In genomic region chr15:80778964-80779657, GRCh38 we compare ENCODE assay signal across 8 cellular contexts. TPM values are rescaled to one million over a fixed set of nuclear protein-coding genes. Genes with fewer than 3 reads are reported as not detected.
DNase-seq lines count a peak whose midpoint lies in the region; ATAC-seq, FAIRE-seq and TF ChIP-seq lines count a peak whose summit lies in the region.

TSS of gene CEMIP (plus strand) at chr15:80779370. CDS start at chr15:80873880, 94,510 bp downstream.

- H3K9ac ChIP-seq in BLaER1 treated with 17β-estradiol and CSF1 and Interleukin-3, amounts not matched to agents 10 nM and 100 nM = no peak within 1 kb of the TSS; a peak in 2 of 22 replicates

- peaks cover 74% of the 10 kb centered on the region for H3K27me3 Mint-ChIP-seq in neural crest cell (ENCODE audit: low read depth)

- peak within 1 kb of the TSS in 4 of 11 experiments; percentile 76 to 91 (median 84); a peak in 6 of 22 replicates for H3K27ac ChIP-seq in BLaER1 treated with 17β-estradiol and CSF1 and Interleukin-3, amounts not matched to agents 10 nM and 100 nM
- no peak within 1 kb of the TSS for H3K27ac ChIP-seq in thyroid gland

- H3K4me1 ChIP-seq in BLaER1 treated with 17β-estradiol and CSF1 and Interleukin-3, amounts not matched to agents 10 nM and 100 nM = peaks cover 17 to 65% (median 49%) of the 10 kb centered on the region in 10 experiments
- peaks cover 18 to 38% of the 10 kb centered on the region in 2 donors for H3K4me1 ChIP-seq in thyroid gland

- TF ChIP-seq CTCF in neural crest cell (conservative IDR thresholded peaks at IDR 0.05) (peak; percentile 85), thyroid gland (IDR thresholded peaks at IDR 0.05) (peak; percentile 28 to 91 (median 78))

- peaks cover 0 to 8% (median 0%) of the 10 kb centered on the region in 11 experiments; a peak in 6 of 22 replicates for H4K20me1 ChIP-seq in BLaER1 treated with 17β-estradiol and CSF1 and Interleukin-3, amounts not matched to agents 10 nM and 100 nM

- peaks cover 41 to 65% (median 59%) of the 10 kb centered on the region in 11 experiments for H3K27me3 ChIP-seq in BLaER1 treated with 17β-estradiol and CSF1 and Interleukin-3, amounts not matched to agents 10 nM and 100 nM
- peaks cover 26% of the 10 kb centered on the region for H3K27me3 ChIP-seq in H7 (ENCODE audit: control insufficient read depth, insufficient read depth, low read length)
- no peaks in the 10 kb centered on the region for H3K27me3 ChIP-seq in thyroid gland

- H3K27ac Mint-ChIP-seq in neural crest cell (ENCODE audit: unreplicated experiment) = no peak within 1 kb of the TSS

- no peaks in the 10 kb centered on the region for H3K36me3 Mint-ChIP-seq in neural crest cell (ENCODE audit: low read depth)

- H3K4me2 ChIP-seq in BLaER1 treated with 17β-estradiol and CSF1 and Interleukin-3, amounts not matched to agents 10 nM and 100 nM = peak within 1 kb of the TSS; percentile 48 to 95 (median 81)

- no peak for TF ChIP-seq POLR2A in thyroid gland (IDR thresholded peaks at IDR 0.05)

- no peaks in the 10 kb centered on the region for H3K36me3 ChIP-seq in BLaER1 treated with 17β-estradiol and CSF1 and Interleukin-3, amounts not matched to agents 10 nM and 100 nM
- H3K36me3 ChIP-seq in H7 (replicated peaks; ENCODE audit: control insufficient read depth, insufficient read depth, low read length) (no peaks in the 10 kb centered on the region), thyroid gland (no peaks in the 10 kb centered on the region)

- peaks cover 0 to 14% (median 0%) of the 10 kb centered on the region in 11 experiments; a peak in 8 of 22 replicates for H3K9me3 ChIP-seq in BLaER1 treated with 17β-estradiol and CSF1 and Interleukin-3, amounts not matched to agents 10 nM and 100 nM (replicated peaks in 1 of 11)
- no peaks in the 10 kb centered on the region for H3K9me3 ChIP-seq in thyroid gland

- 1 to 4% methylated on average over 4 to 34 of the region's 75 CpGs for WGBS in thyroid gland, 2 donors

- FAIRE-seq in frontal cortex (lab: Jason Lieb, UNC) = no peak

- peak; percentile 96 for DNase-seq in H7
- peak; percentile 47 for DNase-seq in NCI-H748 treated with DMSO at 0.1 percent for 48 hours (lab: John Stamatoyannopoulos, UW)
- DNase-seq in activated naive CD4-positive, alpha-beta T cell treated with Interleukin-2 at 50 U/mL for 16 hours = peak; percentile 39
- DNase-seq in frontal cortex (ENCODE audit: low spot score in 2 of 2) = peak; percentile 71 to 83
- peak; percentile 83 for DNase-seq in neural crest cell (ENCODE audit: low read depth, low spot score)
- peak; percentile 74 for DNase-seq in thyroid gland

- H3K9me3 Mint-ChIP-seq in neural crest cell = no peaks in the 10 kb centered on the region

- H3K4me1 Mint-ChIP-seq in neural crest cell = peaks cover 10% of the 10 kb centered on the region

- peak within 1 kb of the TSS; percentile 1 to 58 (median 40); a peak in 18 of 20 replicates for H3K4me3 ChIP-seq in BLaER1 treated with 17β-estradiol and CSF1 and Interleukin-3, amounts not matched to agents 10 nM and 100 nM
- H3K4me3 ChIP-seq in H7 (ENCODE audit: insufficient read depth, low read depth, low read length) (peak within 1 kb of the TSS; percentile 42), thyroid gland (replicated peaks in 1 of 3) (peak within 1 kb of the TSS in 2 of 3 donors; percentile 18 to 37)

- intact Hi-C loops in thyroid gland (cut with DNase I) = loop anchor here (5.0 to 10.0 kb wide), 4 partner anchors 154 to 322 kb away; no protein-coding TSS in a partner anchor

- H3K4me3 Mint-ChIP-seq in neural crest cell = peak within 1 kb of the TSS; percentile 78

- no peak for ATAC-seq in GM18907 (IDR thresholded peaks at IDR 0.05; ENCODE audit: unreplicated experiment)

RNA-seq across cellular contexts. Expression of gene CEMIP, which starts in this region (rescaled TPM):
- 0.03 TPM in 1 of 2 replicates, not detected in the other for total RNA-seq in H7 (2014; rRNA removed; shearing (Covaris generic))
- total RNA-seq in frontal cortex = 3.7 TPM
- total RNA-seq in neural crest cell = 0.30 and 0.33 TPM in 2 replicates
- total RNA-seq in thyroid gland = 1 to 10 TPM in 2 of 4 donors, under 1 TPM in 2; 0.11 to 2.0 (median 0.98) TPM

Comparison
In these comparisons a context has a peak if more than half of its experiments do, and no peak if none do; other contexts are left out.
1. Peak in DNase-seq and H3K4me3 ChIP-seq in H7; RNA of the gene not detected or under 1 TPM.
2. Peak in DNase-seq in neural crest cell; RNA of the gene not detected or under 1 TPM.
3. DNase-seq: peak in every context shown above with its lines; median percentile 96 in H7; 83 in neural crest cell; 77 in frontal cortex; 74 in thyroid gland; 47 in NCI-H748 treated with DMSO at 0.1 percent for 48 hours; 39 in activated naive CD4-positive, alpha-beta T cell treated with Interleukin-2 at 50 U/mL for 16 hours.